Comparison of ENCODE assay signal across 7 cellular contexts in genomic region chr4:6987566-6987920, GRCh38. TPM values are rescaled to one million over a fixed set of nuclear protein-coding genes. Genes with fewer than 3 reads are reported as not detected.
DNase-seq lines count a peak whose midpoint lies in the region; ATAC-seq lines count a peak whose summit lies in the region.

No MANE protein-coding gene starts in this region.

- no peaks in the 10 kb centered on the region for H3K9me3 Mint-ChIP-seq in activated T-helper 2 cell treated with anti-CD3 and anti-CD28 coated beads, Interferon-gamma antibody, Interleukin-2, Interleukin-4, amounts not matched to agents 10 μg/mL and 5 μg/mL and 100 μg/mL, durations not matched to agents 14 hours and 24 hours and 36 hours
- H3K9me3 Mint-ChIP-seq in stimulated activated naive CD8-positive, alpha-beta T cell treated with anti-CD3 and anti-CD28 coated beads, Interleukin-15, Interleukin-2, amounts not matched to agents 100 ng/mL and 50 ng/mL, for 24 hours = no peaks in the 10 kb centered on the region

- ATAC-seq in GM18858 (IDR thresholded peaks at IDR 0.05; ENCODE audit: unreplicated experiment) (peak; percentile 6), HG03196 (IDR thresholded peaks at IDR 0.05; ENCODE audit: unreplicated experiment) (peak; percentile 3)

- no peak for DNase-seq in activated T-helper 2 cell treated with anti-CD3 and anti-CD28 coated beads, Interferon-gamma antibody, Interleukin-2, Interleukin-4, amounts not matched to agents 10 μg/mL and 5 μg/mL and 100 μg/mL, durations not matched to agents 14 hours and 24 hours and 36 hours (ENCODE audit: low spot score)
- no peak for DNase-seq in amygdala (lab: John Stamatoyannopoulos, UW)
- no peak for DNase-seq in activated CD4-positive, CD25-positive, alpha-beta regulatory T cell treated with anti-CD3 and anti-CD28 coated beads, Interleukin-2, amount 50 U/mL, for 72 hours

- H3K4me3 ChIP-seq in iPS-18c (ENCODE audit: insufficient read depth, low read depth, low read length) = peak overlapping the region; percentile 98

- peak overlapping the region; percentile 98 for H3K4me3 Mint-ChIP-seq in activated T-helper 2 cell treated with anti-CD3 and anti-CD28 coated beads, Interferon-gamma antibody, Interleukin-2, Interleukin-4, amounts not matched to agents 10 μg/mL and 5 μg/mL and 100 μg/mL, durations not matched to agents 14 hours and 24 hours and 36 hours (ENCODE audit: low read depth)
- H3K4me3 Mint-ChIP-seq in stimulated activated naive CD8-positive, alpha-beta T cell treated with anti-CD3 and anti-CD28 coated beads, Interleukin-15, Interleukin-2, amounts not matched to agents 100 ng/mL and 50 ng/mL, for 24 hours = peak overlapping the region; percentile 95

- peaks cover 6% of the 10 kb centered on the region for H3K36me3 Mint-ChIP-seq in activated T-helper 2 cell treated with anti-CD3 and anti-CD28 coated beads, Interferon-gamma antibody, Interleukin-2, Interleukin-4, amounts not matched to agents 10 μg/mL and 5 μg/mL and 100 μg/mL, durations not matched to agents 14 hours and 24 hours and 36 hours (ENCODE audit: low read depth)
- H3K36me3 Mint-ChIP-seq in stimulated activated naive CD8-positive, alpha-beta T cell treated with anti-CD3 and anti-CD28 coated beads, Interleukin-15, Interleukin-2, amounts not matched to agents 100 ng/mL and 50 ng/mL, for 24 hours (ENCODE audit: low read depth) = peaks cover 11% of the 10 kb centered on the region

- intact Hi-C loops in activated T-helper 2 cell treated with anti-CD3 and anti-CD28 coated beads, Interferon-gamma antibody, Interleukin-2, Interleukin-4, amounts not matched to agents 10 μg/mL and 5 μg/mL and 100 μg/mL, durations not matched to agents 14 hours and 24 hours and 36 hours (cut with micrococcal nuclease) = loop anchor here (1.0 to 5.0 kb wide), 7 partner anchors 56 to 1171 kb away; partner anchors contain the start of genes ABLIM2, GRPEL1, KIAA0232 and TADA2B

- H3K27me3 Mint-ChIP-seq in activated T-helper 2 cell treated with anti-CD3 and anti-CD28 coated beads, Interferon-gamma antibody, Interleukin-2, Interleukin-4, amounts not matched to agents 10 μg/mL and 5 μg/mL and 100 μg/mL, durations not matched to agents 14 hours and 24 hours and 36 hours (ENCODE audit: low read depth) = no peaks in the 10 kb centered on the region
- no peaks in the 10 kb centered on the region for H3K27me3 Mint-ChIP-seq in stimulated activated naive CD8-positive, alpha-beta T cell treated with anti-CD3 and anti-CD28 coated beads, Interleukin-15, Interleukin-2, amounts not matched to agents 100 ng/mL and 50 ng/mL, for 24 hours

- H3K9me3 ChIP-seq in iPS-18c (ENCODE audit: control insufficient read depth, insufficient read depth, low read length) = no peaks in the 10 kb centered on the region

- H3K27ac Mint-ChIP-seq in activated T-helper 2 cell treated with anti-CD3 and anti-CD28 coated beads, Interferon-gamma antibody, Interleukin-2, Interleukin-4, amounts not matched to agents 10 μg/mL and 5 μg/mL and 100 μg/mL, durations not matched to agents 14 hours and 24 hours and 36 hours = peak overlapping the region; percentile 89
- peak overlapping the region; percentile 89 for H3K27ac Mint-ChIP-seq in stimulated activated naive CD8-positive, alpha-beta T cell treated with anti-CD3 and anti-CD28 coated beads, Interleukin-15, Interleukin-2, amounts not matched to agents 100 ng/mL and 50 ng/mL, for 24 hours

- peaks cover 62% of the 10 kb centered on the region for H3K4me1 Mint-ChIP-seq in activated T-helper 2 cell treated with anti-CD3 and anti-CD28 coated beads, Interferon-gamma antibody, Interleukin-2, Interleukin-4, amounts not matched to agents 10 μg/mL and 5 μg/mL and 100 μg/mL, durations not matched to agents 14 hours and 24 hours and 36 hours (ENCODE audit: low read depth)
- H3K4me1 Mint-ChIP-seq in stimulated activated naive CD8-positive, alpha-beta T cell treated with anti-CD3 and anti-CD28 coated beads, Interleukin-15, Interleukin-2, amounts not matched to agents 100 ng/mL and 50 ng/mL, for 24 hours (ENCODE audit: low read depth) = peaks cover 84% of the 10 kb centered on the region

RNA-seq across cellular contexts. Expression of gene TADA2B, which starts 55.6 kb away (rescaled TPM):
- 12.9 and 13.3 TPM in 2 replicates for total RNA-seq in activated T-helper 2 cell treated with anti-CD3 and anti-CD28 coated beads, Interferon-gamma antibody, Interleukin-2, Interleukin-4, amounts not matched to agents 10 μg/mL and 5 μg/mL and 100 μg/mL, durations not matched to agents 14 hours and 24 hours and 36 hours
